In genomic region chrX:154546354-154547244, GRCh38 we compare ENCODE assay signal across 1 cellular context.
A peak's percentile ranks its signal among the peaks of the same experiment; 100 is the strongest.
TF ChIP-seq lines count a peak whose summit lies in the region.

Gene G6PD, minus strand, starts transcription at chrX:154546846. Its CDS starts 691 bp downstream, at chrX:154546155.

TF ChIP-seq in K562, 482 proteins besides CTCF, POLR2A, EP300 and RAD21 (continued from another document and continues in another):
- TF ChIP-seq MITF (IDR thresholded peaks at IDR 0.05) (no peak), CREB1 (IDR thresholded peaks at IDR 0.05) (no peak), CREB1 (CRISPR knock-in tag; IDR thresholded peaks at IDR 0.05) (0 out of 2 replicates have a peak, but pooled peaks have one; percentile 32), PHTF2 (CRISPR knock-in tag; IDR thresholded peaks at IDR 0.05) (no peak), STAT6 (CRISPR knock-in tag; IDR thresholded peaks at IDR 0.05) (no peak), ILK (tag; IDR thresholded peaks at IDR 0.05; ENCODE audit: borderline replicate concordance, low read depth) (no peak), MEIS2 (IDR thresholded peaks at IDR 0.05; ENCODE audit: partially characterized antibody) (peak; percentile 25), MAZ (CRISPR knock-in tag; conservative IDR thresholded peaks at IDR 0.05 in 1 of 2, IDR thresholded peaks at IDR 0.05 in 1 of 2) (peak in 1 of 2 experiments; percentile 25; a peak in 1 of 4 replicates), ZNF175 (CRISPR knock-in tag; IDR thresholded peaks at IDR 0.05; ENCODE audit: low read depth) (no peak), MAFK (IDR thresholded peaks at IDR 0.05; ENCODE audit: low read length) (no peak), CGGBP1 (CRISPR knock-in tag; IDR thresholded peaks at IDR 0.05) (no peak), CREB3L1 (IDR thresholded peaks at IDR 0.05; ENCODE audit: borderline replicate concordance, low read depth) (no peak), ZNF253 (CRISPR knock-in tag; conservative IDR thresholded peaks at IDR 0.05) (no peak), ZNF639 (CRISPR knock-in tag; conservative IDR thresholded peaks at IDR 0.05 in 1 of 2, IDR thresholded peaks at IDR 0.05 in 1 of 2) (no peak), GABPB2 (CRISPR knock-in tag; conservative IDR thresholded peaks at IDR 0.05) (no peak), MECOM (CRISPR knock-in tag; IDR thresholded peaks at IDR 0.05) (no peak), RFX5 (IDR thresholded peaks at IDR 0.05; ENCODE audit: low read depth, low read length) (no peak), ZNF699 (CRISPR knock-in tag; IDR thresholded peaks at IDR 0.05; ENCODE audit: insufficient replicate concordance) (no peak), ELF1 (tag; IDR thresholded peaks at IDR 0.05) (no peak), HMGN3 (IDR thresholded peaks at IDR 0.05; ENCODE audit: borderline replicate concordance, extremely low read depth, insufficient read length, low read depth, low read length) (peak; percentile 59), HBP1 (CRISPR knock-in tag; IDR thresholded peaks at IDR 0.05) (no peak), KLF1 (tag; IDR thresholded peaks at IDR 0.05) (no peak), NR3C1 (CRISPR knock-in tag; IDR thresholded peaks at IDR 0.05) (no peak), SP2 (IDR thresholded peaks at IDR 0.05; ENCODE audit: extremely low read depth, low read depth, low read length, poor library complexity, severe bottlenecking) (no peak), EHMT2 (IDR thresholded peaks at IDR 0.05) (no peak), KAT8 (IDR thresholded peaks at IDR 0.05; ENCODE audit: low read depth) (no peak), HSF4 (CRISPR knock-in tag; IDR thresholded peaks at IDR 0.05; ENCODE audit: borderline replicate concordance) (no peak), SAFB2 (IDR thresholded peaks at IDR 0.05; ENCODE audit: borderline replicate concordance, low read depth, low read length, severe bottlenecking) (no peak), FOXK1 (CRISPR knock-in tag; IDR thresholded peaks at IDR 0.05; ENCODE audit: borderline replicate concordance) (no peak), ARID1B (IDR thresholded peaks at IDR 0.05) (no peak), FOSL1 (tag; conservative IDR thresholded peaks at IDR 0.05) (no peak), IRF1 (CRISPR knock-in tag; IDR thresholded peaks at IDR 0.05; ENCODE audit: borderline replicate concordance) (no peak), BCL6 (CRISPR knock-in tag; IDR thresholded peaks at IDR 0.05) (no peak), TFAM (CRISPR knock-in tag; conservative IDR thresholded peaks at IDR 0.05) (no peak), USF1 (CRISPR knock-in tag; IDR thresholded peaks at IDR 0.05) (no peak), RBM15 (IDR thresholded peaks at IDR 0.05; ENCODE audit: insufficient read depth, low read length) (no peak), ZNF324 (CRISPR knock-in tag; IDR thresholded peaks at IDR 0.05) (no peak), NKRF (IDR thresholded peaks at IDR 0.05; ENCODE audit: borderline replicate concordance) (no peak), PML (IDR thresholded peaks at IDR 0.05; ENCODE audit: low read length) (peak; percentile 34; the same call in 1 of the 2 replicates), TBL1XR1 (IDR thresholded peaks at IDR 0.05; ENCODE audit: low read length in 2 of 2) (no peak), HCFC1 (IDR thresholded peaks at IDR 0.05; ENCODE audit: low read depth, low read length) (no peak), SMARCE1 (IDR thresholded peaks at IDR 0.05) (no peak), ILF3 (IDR thresholded peaks at IDR 0.05; ENCODE audit: borderline replicate concordance) (no peak), NFXL1 (CRISPR knock-in tag; IDR thresholded peaks at IDR 0.05) (no peak), ZKSCAN8 (CRISPR knock-in tag; IDR thresholded peaks at IDR 0.05) (no peak), JUNB (CRISPR knock-in tag; conservative IDR thresholded peaks at IDR 0.05) (no peak), ZNF778 (CRISPR knock-in tag; IDR thresholded peaks at IDR 0.05) (no peak), ZBTB43 (CRISPR knock-in tag; IDR thresholded peaks at IDR 0.05) (no peak), NR2C2 (CRISPR knock-in tag; IDR thresholded peaks at IDR 0.05) (no peak), NR2C2 (tag; IDR thresholded peaks at IDR 0.05) (no peak), MTA1 (IDR thresholded peaks at IDR 0.05; ENCODE audit: borderline replicate concordance) (no peak), CBFB (CRISPR knock-in tag; IDR thresholded peaks at IDR 0.05) (no peak), ZNF449 (CRISPR knock-in tag; IDR thresholded peaks at IDR 0.05) (no peak), ZNF197 (CRISPR knock-in tag; IDR thresholded peaks at IDR 0.05; ENCODE audit: low read depth) (no peak), FOXP1 (CRISPR knock-in tag; IDR thresholded peaks at IDR 0.05) (no peak), NFIX (CRISPR knock-in tag; IDR thresholded peaks at IDR 0.05; ENCODE audit: low read depth) (no peak), TGIF2 (CRISPR knock-in tag; IDR thresholded peaks at IDR 0.05) (no peak), RBM17 (IDR thresholded peaks at IDR 0.05; ENCODE audit: borderline replicate concordance, low read depth, low read length) (no peak), BRD9 (IDR thresholded peaks at IDR 0.05; ENCODE audit: low read depth, partially characterized antibody) (no peak), HMG20A (CRISPR knock-in tag; conservative IDR thresholded peaks at IDR 0.05) (no peak), SMAD3 (CRISPR knock-in tag; conservative IDR thresholded peaks at IDR 0.05) (no peak), RBM34 (IDR thresholded peaks at IDR 0.05; ENCODE audit: borderline replicate concordance, insufficient read depth, low read length) (0 out of 2 replicates have a peak, but pooled peaks have one; percentile 76), TCFL5 (CRISPR knock-in tag; conservative IDR thresholded peaks at IDR 0.05) (no peak)
